ENCODE assay signal across 23 cellular contexts in genomic region chr17:45918241-45918745, GRCh38.
"Had no signal": no experiment of that assay in that cellular context is flagged by ENCODE, and none has a peak within 500 bp of the region (broad histone marks: within the 10 kb centered on the region; RNA-seq: fewer than 3 reads in every experiment).

No MANE protein-coding gene starts in this region.

- H3K36me3 Mint-ChIP-seq: activated naive CD4-positive, alpha-beta T cell treated with anti-CD3 and anti-CD28 coated beads, Interleukin-2, amount 50 U/mL, for 72 hours had no signal

- DNase-seq: activated CD4-positive, alpha-beta memory T cell treated with anti-CD3 and anti-CD28 coated beads for 36 hours; activated CD4-positive, alpha-beta T cell treated with anti-CD3 and anti-CD28 coated beads, Interleukin-2, amount 10 ng/mL, durations not matched to agents 7 days and 5 days; activated CD4-positive, CD25-positive, alpha-beta regulatory T cell; activated CD8-positive, alpha-beta memory T cell treated with anti-CD3 and anti-CD28 coated beads for 24 hours; activated effector memory CD4-positive, alpha-beta T cell treated with anti-CD3 and anti-CD28 coated beads, Interleukin-2, amount 50 U/mL, for 16 hours; activated naive CD4-positive, alpha-beta T cell treated with Interleukin-2 at 50 U/mL for 16 hours; activated naive CD8-positive, alpha-beta T cell treated with anti-CD3 and anti-CD28 coated beads, Interleukin-2, amount 50 U/mL, for 24 hours; activated T-cell treated with anti-CD3 and anti-CD28 coated beads, Interleukin-2, amount 50 U/mL, for 4 hours; amniotic stem cell; body of pancreas; Kasumi-1; NCI-H1694; NCI-H2029; NCI-H2107; NCI-H510A treated with DMSO at 0.1 percent for 48 hours; NCI-H748 treated with DMSO at 0.1 percent for 48 hours; SJCRH30; SK-N-SH; T-helper 1 cell had no signal

- H3K4me1 Mint-ChIP-seq: activated CD4-positive, alpha-beta T cell treated with anti-CD3 and anti-CD28 coated beads, Interleukin-2, amount 10 ng/mL, durations not matched to agents 7 days and 5 days; activated naive CD8-positive, alpha-beta T cell treated with anti-CD3 and anti-CD28 coated beads, Interleukin-2, amount 50 U/mL, for 24 hours; central memory CD8-positive, alpha-beta T cell had no signal

- H3K4me2 ChIP-seq: SK-N-SH had no signal

- ATAC-seq: activated naive CD4-positive, alpha-beta T cell treated with anti-CD3 and anti-CD28 coated beads, Interleukin-2, amount 50 U/mL, for 72 hours; activated naive CD8-positive, alpha-beta T cell treated with anti-CD3 and anti-CD28 coated beads, Interleukin-2, amount 50 U/mL, for 24 hours; activated T-cell treated with anti-CD3 and anti-CD28 coated beads, Interleukin-2, amount 50 U/mL, for 4 hours; body of pancreas had no signal

- H3K9me3 ChIP-seq: ascending aorta, body of pancreas, SJCRH30, SK-N-SH had no signal

- H3K4me3 Mint-ChIP-seq: activated CD4-positive, alpha-beta memory T cell treated with anti-CD3 and anti-CD28 coated beads for 36 hours; activated CD4-positive, alpha-beta T cell treated with anti-CD3 and anti-CD28 coated beads, Interleukin-2, amount 10 ng/mL, durations not matched to agents 7 days and 5 days; activated naive CD8-positive, alpha-beta T cell treated with anti-CD3 and anti-CD28 coated beads, Interleukin-2, amount 50 U/mL, for 24 hours; activated T-cell treated with anti-CD3 and anti-CD28 coated beads, Interleukin-2, amount 50 U/mL, for 4 hours; central memory CD8-positive, alpha-beta T cell had no signal

- H3K27ac Mint-ChIP-seq: activated CD4-positive, alpha-beta memory T cell treated with anti-CD3 and anti-CD28 coated beads for 36 hours; activated CD4-positive, alpha-beta T cell treated with anti-CD3 and anti-CD28 coated beads, Interleukin-2, amount 10 ng/mL, durations not matched to agents 7 days and 5 days; activated naive CD4-positive, alpha-beta T cell treated with anti-CD3 and anti-CD28 coated beads, Interleukin-2, amount 50 U/mL, for 72 hours; activated naive CD8-positive, alpha-beta T cell treated with anti-CD3 and anti-CD28 coated beads, Interleukin-2, amount 50 U/mL, for 24 hours had no signal

- H3K4me3 ChIP-seq: ascending aorta, body of pancreas, SJCRH30 had no signal

- H3K4me1 ChIP-seq: ascending aorta, body of pancreas, SJCRH30 had no signal

- H3K9me3 Mint-ChIP-seq: activated naive CD8-positive, alpha-beta T cell treated with anti-CD3 and anti-CD28 coated beads, Interleukin-2, amount 50 U/mL, for 24 hours; activated T-cell treated with anti-CD3 and anti-CD28 coated beads, Interleukin-2, amount 50 U/mL, for 4 hours; central memory CD8-positive, alpha-beta T cell had no signal

- H3K27ac ChIP-seq: ascending aorta, body of pancreas, SJCRH30, VCaP had no signal
